In genomic region chr10:119104653-119105024, GRCh38 we compare ENCODE assay signal across 8 cellular contexts. TPM values are rescaled to one million over a fixed set of nuclear protein-coding genes. Genes with fewer than 3 reads are reported as not detected.
A peak's percentile ranks its signal among the peaks of the same experiment; 100 is the strongest.
DNase-seq lines count a peak whose midpoint lies in the region; ATAC-seq, FAIRE-seq and TF ChIP-seq lines count a peak whose summit lies in the region.

No MANE protein-coding gene starts in this region.

- peaks cover 3% of the 10 kb centered on the region for H3K4me1 ChIP-seq in HUES6 (ENCODE audit: control insufficient read depth, insufficient read depth, low read length)
- peaks cover 4 to 6% of the 10 kb centered on the region in 2 donors for H3K4me1 ChIP-seq in kidney (ENCODE audit: control insufficient read depth in 1 of 2, insufficient read depth in 1 of 2, low read depth in 1 of 2, low read length in 2 of 2)

- H3K36me3 Mint-ChIP-seq in stimulated activated effector memory CD8-positive, alpha-beta T cell treated with anti-CD3 and anti-CD28 coated beads, Interleukin-12 subunit alpha, Interleukin-12 subunit beta, amount 100 ng/mL, for 72 hours = peaks cover 28% of the 10 kb centered on the region

- H3K36me3 ChIP-seq in HUES6 (ENCODE audit: control insufficient read depth, insufficient read depth, low read length) (peaks cover 17% of the 10 kb centered on the region), kidney (ENCODE audit: control insufficient read depth in 1 of 2, insufficient read depth in 2 of 2, low read length in 2 of 2) (peaks cover 0 to 3% of the 10 kb centered on the region in 2 donors)

- no peaks in the 10 kb centered on the region for H3K9me3 Mint-ChIP-seq in stimulated activated effector memory CD8-positive, alpha-beta T cell treated with anti-CD3 and anti-CD28 coated beads, Interleukin-12 subunit alpha, Interleukin-12 subunit beta, amount 100 ng/mL, for 72 hours

- peak overlapping the region; percentile 56 for H3K9ac ChIP-seq in HUES6 (ENCODE audit: low read length)
- peak overlapping the region; percentile 73 to 85 for H3K9ac ChIP-seq in kidney (ENCODE audit: low read length in 2 of 2)

- H3K9me3 ChIP-seq in HUES6 (ENCODE audit: control insufficient read depth, insufficient read depth, low read depth, low read length) (no peaks in the 10 kb centered on the region), kidney (ENCODE audit: control insufficient read depth in 1 of 2, low read length in 2 of 2) (no peaks in the 10 kb centered on the region)

- peak; percentile 43 for ATAC-seq in stimulated activated effector memory CD8-positive, alpha-beta T cell treated with anti-CD3 and anti-CD28 coated beads, Interleukin-12 subunit alpha, Interleukin-12 subunit beta, amount 100 ng/mL, for 72 hours
- no peak for ATAC-seq in HG02588 (IDR thresholded peaks at IDR 0.05; ENCODE audit: unreplicated experiment)

- peak; percentile 58 for FAIRE-seq in GM12891 (lab: Jason Lieb, UNC)
- no peak for FAIRE-seq in kidney (lab: Jason Lieb, UNC)
- no peak for FAIRE-seq in GM12892 (lab: Jason Lieb, UNC)

- H3K4me3 ChIP-seq in HUES6 (ENCODE audit: low read depth, low read length) (peak overlapping the region; percentile 77), kidney (ENCODE audit: low read length in 2 of 2) (peak overlapping the region; percentile 69 to 75)

- DNase-seq in GM12891 (ENCODE audit: insufficient read length, low spot score) (no peak), amygdala (lab: John Stamatoyannopoulos, UW) (peak in 29 of 56 donors; percentile 1 to 51 (median 26)), kidney (peak; percentile 77), GM12892 (ENCODE audit: insufficient read length) (no peak), NCI-H2196 (lab: John Stamatoyannopoulos, UW; ENCODE audit: unreplicated experiment) (no peak)
- DNase-seq in stimulated activated effector memory CD8-positive, alpha-beta T cell treated with anti-CD3 and anti-CD28 coated beads, Interleukin-12 subunit alpha, Interleukin-12 subunit beta, amount 100 ng/mL, for 72 hours (ENCODE audit: low spot score in 2 of 2) = peak; percentile 19 to 63

- intact Hi-C loops in kidney (cut with DNase I) = no loop called here

- no peak for TF ChIP-seq CTCF in kidney (IDR thresholded peaks at IDR 0.05; ENCODE audit: borderline replicate concordance, extremely low read depth, insufficient read depth)

- TF ChIP-seq POLR2A in GM12891 (IDR thresholded peaks at IDR 0.05; ENCODE audit: low read depth, low read length) (no peak), GM12892 (IDR thresholded peaks at IDR 0.05; ENCODE audit: low read depth, low read length) (no peak)

- H3K27ac ChIP-seq in HUES6 (ENCODE audit: low read depth, low read length) (no peak overlapping the region), kidney (ENCODE audit: low read depth in 2 of 2, low read length in 2 of 2) (peak overlapping the region in 1 of 2 donors; percentile 37)

- H3K27ac Mint-ChIP-seq in stimulated activated effector memory CD8-positive, alpha-beta T cell treated with anti-CD3 and anti-CD28 coated beads, Interleukin-12 subunit alpha, Interleukin-12 subunit beta, amount 100 ng/mL, for 72 hours = no peak overlapping the region

- peaks cover 18% of the 10 kb centered on the region for H3K4me1 Mint-ChIP-seq in stimulated activated effector memory CD8-positive, alpha-beta T cell treated with anti-CD3 and anti-CD28 coated beads, Interleukin-12 subunit alpha, Interleukin-12 subunit beta, amount 100 ng/mL, for 72 hours

- peak overlapping the region; percentile 77 for H3K4me3 Mint-ChIP-seq in stimulated activated effector memory CD8-positive, alpha-beta T cell treated with anti-CD3 and anti-CD28 coated beads, Interleukin-12 subunit alpha, Interleukin-12 subunit beta, amount 100 ng/mL, for 72 hours

- H3K27me3 ChIP-seq in HUES6 (ENCODE audit: control insufficient read depth, insufficient read depth, low read length) = no peaks in the 10 kb centered on the region

TF ChIP-seq in GM12891, 5 proteins besides CTCF, POLR2A, EP300 and RAD21:
- no peak for TF ChIP-seq POLR2AphosphoS5 (IDR thresholded peaks at IDR 0.05; ENCODE audit: low read depth, low read length)
- no peak for TF ChIP-seq TAF1 (IDR thresholded peaks at IDR 0.05; ENCODE audit: low read depth, low read length)
- no peak for TF ChIP-seq POU2F2 (IDR thresholded peaks at IDR 0.05; ENCODE audit: low read depth, low read length)
- TF ChIP-seq SPI1 (IDR thresholded peaks at IDR 0.05; ENCODE audit: low read depth, low read length) = no peak
- no peak for TF ChIP-seq PAX5 (IDR thresholded peaks at IDR 0.05; ENCODE audit: insufficient read depth, low read length, severe bottlenecking)

RNA-seq across cellular contexts. Expression of gene DENND10, which starts 0.7 kb away (rescaled TPM):
- 16.2 TPM for polyA plus RNA-seq in GM12891 (2012; ENCODE audit: low read depth, missing spikeins)
- 31.6 TPM for total RNA-seq in kidney
- polyA plus RNA-seq in kidney (ENCODE audit: insufficient read depth, low read depth, low replicate concordance) = 31.7 TPM
- polyA plus RNA-seq in GM12892 (2012; ENCODE audit: missing spikeins) = 21.8 TPM

RNA-seq across cellular contexts. Expression of gene EIF3A, which starts 24.0 kb away (rescaled TPM):
- polyA plus RNA-seq in GM12891 (2012; ENCODE audit: low read depth, missing spikeins) = 83.2 TPM
- 95.6 TPM for total RNA-seq in kidney
- 24.9 TPM for polyA plus RNA-seq in kidney (ENCODE audit: insufficient read depth, low read depth, low replicate concordance)
- 95.0 TPM for polyA plus RNA-seq in GM12892 (2012; ENCODE audit: missing spikeins)

Comparison
In these comparisons a context has a peak if more than half of its experiments do, and no peak if none do; other contexts are left out.
1. DNase-seq: peak in amygdala (29 of 56), kidney (single experiment) and stimulated activated effector memory CD8-positive, alpha-beta T cell treated with anti-CD3 and anti-CD28 coated beads, Interleukin-12 subunit alpha, Interleukin-12 subunit beta, amount 100 ng/mL, for 72 hours (2 of 2); none in GM12891 (single experiment), GM12892 (single experiment) and NCI-H2196 (single experiment).